Comparison of ENCODE assay signal across 1 cellular context in the genomic region with DNA sequence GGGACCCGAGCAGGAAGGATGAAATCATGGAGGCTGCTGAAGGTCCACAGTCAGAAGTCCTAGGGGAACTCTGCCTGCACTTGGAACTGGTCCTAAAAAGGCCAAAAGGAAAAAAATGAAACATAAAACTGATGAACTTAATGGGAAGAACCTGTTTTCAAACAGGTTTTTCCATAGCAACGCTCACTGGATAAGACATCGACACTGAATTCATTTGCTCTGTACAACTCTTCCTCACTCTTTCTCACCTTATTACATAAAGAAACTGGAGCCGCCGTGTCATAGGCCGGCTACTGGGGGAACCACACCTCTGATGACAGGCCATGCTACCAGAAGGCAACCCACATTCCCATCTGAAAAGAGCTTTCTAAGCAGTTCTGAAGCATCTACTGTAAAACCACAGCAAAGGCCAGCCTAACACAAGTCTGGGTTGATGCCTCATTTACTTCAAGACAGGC.
TF ChIP-seq lines count a peak whose summit lies in the region.

No MANE protein-coding gene starts in this region.

TF ChIP-seq in HepG2, 621 proteins besides CTCF, POLR2A, EP300 and RAD21 (continued from another document):
- TF ChIP-seq ZNF292 (CRISPR knock-in tag; IDR thresholded peaks at IDR 0.05; ENCODE audit: borderline replicate concordance, low read depth): no peak
